In the genomic region with DNA sequence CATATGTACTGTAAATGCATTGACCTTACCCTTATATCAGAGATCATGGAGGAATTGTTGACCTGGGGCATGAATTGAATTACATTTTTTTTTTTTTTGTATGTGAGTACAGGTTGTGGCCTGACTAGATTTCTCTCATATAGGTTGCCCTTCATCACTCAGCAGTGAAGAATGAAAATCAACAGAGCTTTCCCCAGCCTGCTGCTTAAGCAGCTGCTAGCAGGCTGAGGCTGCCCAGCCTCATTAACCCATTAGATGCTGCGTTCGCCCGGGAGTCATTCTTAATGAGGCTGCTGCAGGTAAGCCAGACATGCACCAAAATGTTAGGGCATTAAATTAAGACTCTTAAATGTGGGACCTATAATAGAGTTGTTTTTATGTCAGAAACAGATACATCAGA, we compare ENCODE assay signal across 15 cellular contexts.
DNase-seq lines count a peak whose midpoint lies in the region; ATAC-seq and TF ChIP-seq lines count a peak whose summit lies in the region.
"Had no signal": no experiment of that assay in that cellular context is flagged by ENCODE, and none has a peak within 500 bp of the region (broad histone marks: within the 10 kb centered on the region; RNA-seq: fewer than 3 reads in every experiment).

No MANE protein-coding gene starts in this region.

- no peaks in the 10 kb centered on the region for H3K36me3 ChIP-seq in GM23338 (ENCODE audit: insufficient read depth)
- no peaks in the 10 kb centered on the region for H3K36me3 ChIP-seq in Peyer's patch
- H3K36me3 ChIP-seq in GM23248 (ENCODE audit: low read depth), result no peaks in the 10 kb centered on the region

- H3K4me3 ChIP-seq in GM23338, result no peak overlapping the region
- H3K4me3 ChIP-seq in Peyer's patch, result no peak overlapping the region
- H3K4me3 ChIP-seq in GM23248, result no peak overlapping the region
- H3K4me3 ChIP-seq: K562, PC-9, SK-N-MC had no signal

- in situ Hi-C loops in GM23248 (cut with MboI), result no loop called here

- H3K4me1 ChIP-seq in GM23338 (ENCODE audit: insufficient read depth) (peaks cover 4% of the 10 kb centered on the region), Peyer's patch (no peaks in the 10 kb centered on the region), GM23248 (ENCODE audit: insufficient read depth) (no peaks in the 10 kb centered on the region)

- H3K9me2 ChIP-seq in GM23338 (ENCODE audit: insufficient read depth), result peaks cover 2% of the 10 kb centered on the region; the same call in 1 of the 2 replicates
- H3K9me2 ChIP-seq in GM23248 (ENCODE audit: insufficient read depth), result no peaks in the 10 kb centered on the region

- H3K79me2 ChIP-seq in GM23338 (replicated peaks; ENCODE audit: insufficient read depth), result no peaks in the 10 kb centered on the region
- H3K79me2 ChIP-seq in GM23248 (ENCODE audit: insufficient read depth), result no peaks in the 10 kb centered on the region

- H3K9ac ChIP-seq in GM23248, result no peak overlapping the region

- no peak overlapping the region for H2AFZ ChIP-seq in GM23338
- no peak overlapping the region for H2AFZ ChIP-seq in GM23248
- H2AFZ ChIP-seq: PC-9 had no signal

- DNase-seq in NCI-H1417 (lab: John Stamatoyannopoulos, UW), result peak in 2 of 3 experiments; percentile 39 to 57
- no peak for DNase-seq in NCI-H1417 treated with DMSO at 0.1 percent for 48 hours (lab: John Stamatoyannopoulos, UW)
- peak; percentile 38 for DNase-seq in GM23338 (ENCODE audit: low spot score)
- peak; percentile 16 for DNase-seq in NCI-H774 (lab: John Stamatoyannopoulos, UW)
- DNase-seq in glutamatergic neuron, result peak; percentile 39
- DNase-seq in Peyer's patch, result no peak
- DNase-seq in GM23248, result no peak
- DNase-seq in SIG-M5 (lab: John Stamatoyannopoulos, UW), result no peak
- DNase-seq: CD8-positive, alpha-beta T cell; DMS79 treated with DMSO at 0.1 percent for 48 hours; NCI-H524 treated with DMSO at 0.1 percent for 48 hours; PC-9; T-cell had no signal

- no peak overlapping the region for H3K4me2 ChIP-seq in GM23338
- no peak overlapping the region for H3K4me2 ChIP-seq in GM23248 (ENCODE audit: unreplicated experiment)
- H3K4me2 ChIP-seq: PC-9 had no signal

- peaks cover 10% of the 10 kb centered on the region for H3K4me1 Mint-ChIP-seq in GM23338
- H3K4me1 Mint-ChIP-seq in glutamatergic neuron (ENCODE audit: low read depth, unreplicated experiment), result peaks cover 13% of the 10 kb centered on the region
- H3K4me1 Mint-ChIP-seq: T-cell had no signal

- TF ChIP-seq CTCF in GM23338 (conservative IDR thresholded peaks at IDR 0.05; ENCODE audit: low read depth in 2 of 2), result no peak
- no peak for TF ChIP-seq CTCF in glutamatergic neuron (IDR thresholded peaks at IDR 0.05; ENCODE audit: partially characterized antibody, unreplicated experiment)
- no peak for TF ChIP-seq CTCF in Peyer's patch (IDR thresholded peaks at IDR 0.05)

- no peak overlapping the region for H3K27ac Mint-ChIP-seq in GM23338
- H3K27ac Mint-ChIP-seq in glutamatergic neuron (ENCODE audit: unreplicated experiment), result peak overlapping the region; percentile 89
- H3K27ac Mint-ChIP-seq: CD8-positive, alpha-beta T cell; T-cell had no signal

- H3K27me3 Mint-ChIP-seq in GM23338 (ENCODE audit: insufficient read depth, low read depth, poor library complexity) (peaks cover 2% of the 10 kb centered on the region), glutamatergic neuron (ENCODE audit: unreplicated experiment) (peaks cover 4% of the 10 kb centered on the region)

- no peaks in the 10 kb centered on the region for H3K27me3 ChIP-seq in GM23338 (ENCODE audit: insufficient read depth)
- no peaks in the 10 kb centered on the region for H3K27me3 ChIP-seq in Peyer's patch
- peaks cover 6% of the 10 kb centered on the region; the same call in 1 of the 2 replicates for H3K27me3 ChIP-seq in GM23248 (replicated peaks; ENCODE audit: insufficient read depth)

- 2 to 3% methylated on average over 3 of the region's 3 CpGs for WGBS in GM23248 (ENCODE audit: low coverage in 1 of 2, low lambda C conversion rate in 2 of 2, missing lambda C conversion rate in 2 of 2), 2 experiments

- H3K4me3 Mint-ChIP-seq in GM23338 (no peak overlapping the region), glutamatergic neuron (ENCODE audit: unreplicated experiment) (peak overlapping the region; percentile 35)
- H3K4me3 Mint-ChIP-seq: CD8-positive, alpha-beta T cell; T-cell had no signal

- TF ChIP-seq POLR2A in Peyer's patch (IDR thresholded peaks at IDR 0.05), result no peak

- ATAC-seq in GM23338, result peak; percentile 84
- ATAC-seq: CD8-positive, alpha-beta T cell; K562; T-cell had no signal

- no peak overlapping the region for H3K27ac ChIP-seq in GM23338 (ENCODE audit: low read depth)
- H3K27ac ChIP-seq in Peyer's patch, result no peak overlapping the region
- H3K27ac ChIP-seq in GM23248, result no peak overlapping the region
- H3K27ac ChIP-seq: PC-9, SK-N-MC had no signal

- H3K9me3 Mint-ChIP-seq in GM23338 (no peaks in the 10 kb centered on the region), glutamatergic neuron (ENCODE audit: unreplicated experiment) (peaks cover 4% of the 10 kb centered on the region)
- H3K9me3 Mint-ChIP-seq: CD8-positive, alpha-beta T cell; T-cell had no signal

- H3F3A ChIP-seq in GM23338 (replicated peaks; ENCODE audit: low read depth) (no peaks in the 10 kb centered on the region), GM23248 (ENCODE audit: insufficient read depth) (no peaks in the 10 kb centered on the region)

- H4K20me1 ChIP-seq in GM23338 (replicated peaks; ENCODE audit: insufficient read depth) (no peaks in the 10 kb centered on the region), GM23248 (ENCODE audit: insufficient read depth) (no peaks in the 10 kb centered on the region)

- no peaks in the 10 kb centered on the region for H3K9me3 ChIP-seq in Peyer's patch
- no peaks in the 10 kb centered on the region for H3K9me3 ChIP-seq in GM23248 (ENCODE audit: low read depth)

- H3K36me3 Mint-ChIP-seq in GM23338 (ENCODE audit: low read depth) (no peaks in the 10 kb centered on the region), glutamatergic neuron (ENCODE audit: unreplicated experiment) (no peaks in the 10 kb centered on the region)
- H3K36me3 Mint-ChIP-seq: CD8-positive, alpha-beta T cell; T-cell had no signal

TF ChIP-seq in GM23338, 12 proteins besides CTCF, POLR2A, EP300 and RAD21:
- TF ChIP-seq ZNF331 (CRISPR knock-in tag; IDR thresholded peaks at IDR 0.05; ENCODE audit: low read depth) (no peak), EZH2phosphoT487 (IDR thresholded peaks at IDR 0.05; ENCODE audit: unreplicated experiment) (no peak), NANOG (IDR thresholded peaks at IDR 0.05; ENCODE audit: borderline replicate concordance) (no peak), JUNB (IDR thresholded peaks at IDR 0.05; ENCODE audit: unreplicated experiment) (no peak), STAT1 (IDR thresholded peaks at IDR 0.05; ENCODE audit: unreplicated experiment) (no peak)

Comparison
In these comparisons a context has a peak if more than half of its experiments do, and no peak if none do; other contexts are left out.
1. DNase-seq: peak in NCI-H1417 (2 of 3), GM23338 (single experiment), NCI-H774 (single experiment) and glutamatergic neuron (single experiment); none in NCI-H1417 treated with DMSO at 0.1 percent for 48 hours (single experiment), Peyer's patch (0 of 3), GM23248 (single experiment) and SIG-M5 (single experiment).